In genomic region chr1:167984886-167985489, GRCh38 we compare ENCODE assay signal across 1 cellular context.
TF ChIP-seq lines count a peak whose summit lies in the region.

No MANE protein-coding gene starts in this region.

TF ChIP-seq in K562, 482 proteins besides CTCF, POLR2A, EP300 and RAD21 (continued from another document and continues in another):
- TF ChIP-seq HOMEZ (CRISPR knock-in tag; IDR thresholded peaks at IDR 0.05) (no peak), MEIS2 (IDR thresholded peaks at IDR 0.05; ENCODE audit: partially characterized antibody) (peak; percentile 69), ILF3 (IDR thresholded peaks at IDR 0.05; ENCODE audit: borderline replicate concordance) (no peak), E2F6 (IDR thresholded peaks at IDR 0.05; ENCODE audit: borderline replicate concordance in 1 of 2, extremely low read depth in 1 of 2, insufficient read depth in 1 of 2, insufficient read length in 1 of 2, low read depth in 1 of 2, low read length in 1 of 2, poor library complexity in 1 of 2, severe bottlenecking in 1 of 2) (peak; percentile 57 to 71), DEAF1 (CRISPR knock-in tag; IDR thresholded peaks at IDR 0.05) (no peak), MAFF (IDR thresholded peaks at IDR 0.05; ENCODE audit: low read length) (no peak), RBM22 (IDR thresholded peaks at IDR 0.05; ENCODE audit: low read depth, low read length, poor library complexity, severe bottlenecking) (no peak), SMARCB1 (IDR thresholded peaks at IDR 0.05; ENCODE audit: insufficient read length, low read depth) (peak; percentile 88), CBFA2T2 (conservative IDR thresholded peaks at IDR 0.05) (peak; percentile 85), GABPB2 (CRISPR knock-in tag; conservative IDR thresholded peaks at IDR 0.05) (no peak; the same call in 1 of the 2 replicates), SP1 (CRISPR knock-in tag; IDR thresholded peaks at IDR 0.05) (peak; percentile 100), ZNF717 (CRISPR knock-in tag; IDR thresholded peaks at IDR 0.05) (no peak), ZBTB43 (CRISPR knock-in tag; IDR thresholded peaks at IDR 0.05) (peak; percentile 88; the same call in 1 of the 2 replicates), CTBP1 (IDR thresholded peaks at IDR 0.05; ENCODE audit: borderline replicate concordance) (peak; percentile 87), ZBTB33 (CRISPR knock-in tag; IDR thresholded peaks at IDR 0.05) (peak; percentile 75), CTCFL (IDR thresholded peaks at IDR 0.05; ENCODE audit: borderline replicate concordance, insufficient read depth, low read depth, low read length, poor library complexity, severe bottlenecking) (no peak), MTA2 (IDR thresholded peaks at IDR 0.05; ENCODE audit: low read depth) (peak; percentile 84), ZNF3 (CRISPR knock-in tag; IDR thresholded peaks at IDR 0.05) (no peak), TCF7 (IDR thresholded peaks at IDR 0.05; ENCODE audit: borderline replicate concordance) (peak; percentile 76; the same call in 1 of the 2 replicates), ZNF584 (CRISPR knock-in tag; IDR thresholded peaks at IDR 0.05; ENCODE audit: low read depth) (peak; percentile 75; the same call in 1 of the 2 replicates), ZNF668 (CRISPR knock-in tag; IDR thresholded peaks at IDR 0.05) (no peak), TSC22D4 (tag; IDR thresholded peaks at IDR 0.05) (no peak), CBX5 (IDR thresholded peaks at IDR 0.05; ENCODE audit: borderline replicate concordance, low read depth) (no peak), TRIM25 (IDR thresholded peaks at IDR 0.05; ENCODE audit: borderline replicate concordance) (no peak), SRSF3 (IDR thresholded peaks at IDR 0.05; ENCODE audit: insufficient read depth, low read length) (no peak), ESRRA (IDR thresholded peaks at IDR 0.05; ENCODE audit: borderline replicate concordance, low read depth) (peak; percentile 75; the same call in 1 of the 2 replicates), AFF4 (CRISPR knock-in tag; IDR thresholded peaks at IDR 0.05) (0 out of 2 replicates have a peak, but pooled peaks have one; percentile 65), IFI16 (CRISPR knock-in tag; IDR thresholded peaks at IDR 0.05) (no peak), ELF1 (tag; IDR thresholded peaks at IDR 0.05) (peak; percentile 46; the same call in 1 of the 2 replicates), PML (IDR thresholded peaks at IDR 0.05; ENCODE audit: low read length) (peak; percentile 82), MNT (conservative IDR thresholded peaks at IDR 0.05) (peak; percentile 99 to 100), ZNF174 (CRISPR knock-in tag; IDR thresholded peaks at IDR 0.05) (no peak), POLR3G (IDR thresholded peaks at IDR 0.05; ENCODE audit: extremely low read depth, insufficient read length, insufficient replicate concordance) (no peak), ZNF785 (CRISPR knock-in tag; IDR thresholded peaks at IDR 0.05) (no peak), ZNF780A (CRISPR knock-in tag; IDR thresholded peaks at IDR 0.05) (no peak), YY1 (IDR thresholded peaks at IDR 0.05; ENCODE audit: borderline replicate concordance in 1 of 3, control insufficient read depth in 1 of 3, extremely low read depth in 1 of 3, insufficient read depth in 3 of 3, insufficient read length in 1 of 3, insufficient replicate concordance in 2 of 3, low read depth in 1 of 3, low read length in 2 of 3) (peak in 1 of 3 experiments; percentile 65), ADNP (tag; IDR thresholded peaks at IDR 0.05) (no peak; the same call in none of the 2 replicates), THRAP3 (IDR thresholded peaks at IDR 0.05; ENCODE audit: borderline replicate concordance) (peak; percentile 93), XRCC5 (IDR thresholded peaks at IDR 0.05; ENCODE audit: low read depth, low read length) (0 out of 2 replicates have a peak, but pooled peaks have one; percentile 32)
